ENCODE assay signal across 2 cellular contexts in genomic region chr7:127997226-127997922, GRCh38.
A peak's percentile ranks its signal among the peaks of the same experiment; 100 is the strongest.
TF ChIP-seq lines count a peak whose summit lies in the region.

No MANE protein-coding gene starts in this region.

TF ChIP-seq in GM23338, 12 proteins besides CTCF, POLR2A, EP300 and RAD21 (continued from another document):
- TF ChIP-seq ZNF462 (CRISPR knock-in tag; IDR thresholded peaks at IDR 0.05), result 0 out of 2 replicates have a peak, but pooled peaks have one; percentile 29

TF ChIP-seq in WTC11, 78 proteins besides CTCF, POLR2A, EP300 and RAD21 (continued from another document):
- no peak for TF ChIP-seq ZNF532 (CRISPR knock-in tag; IDR thresholded peaks at IDR 0.05; ENCODE audit: borderline replicate concordance)
- TF ChIP-seq MAX (CRISPR knock-in tag; IDR thresholded peaks at IDR 0.05), result no peak
- TF ChIP-seq PRRX2 (CRISPR knock-in tag; IDR thresholded peaks at IDR 0.05), result no peak
- TF ChIP-seq ZNF281 (CRISPR knock-in tag; IDR thresholded peaks at IDR 0.05), result no peak
- no peak for TF ChIP-seq ZNF423 (CRISPR knock-in tag; IDR thresholded peaks at IDR 0.05)
- no peak for TF ChIP-seq SMAD3 (CRISPR knock-in tag; IDR thresholded peaks at IDR 0.05; ENCODE audit: borderline replicate concordance)
- TF ChIP-seq ZNF671 (CRISPR knock-in tag; IDR thresholded peaks at IDR 0.05), result no peak
- TF ChIP-seq ZNF219 (CRISPR knock-in tag; IDR thresholded peaks at IDR 0.05; ENCODE audit: borderline replicate concordance), result no peak
- no peak for TF ChIP-seq FOXP4 (CRISPR knock-in tag; IDR thresholded peaks at IDR 0.05)
- TF ChIP-seq ZNF232 (CRISPR knock-in tag; IDR thresholded peaks at IDR 0.05), result no peak
- no peak for TF ChIP-seq ZBTB43 (CRISPR knock-in tag; IDR thresholded peaks at IDR 0.05)
